19 cellular contexts compared by ENCODE assay signal in genomic region chr1:87786218-87786617, GRCh38.
DNase-seq lines count a peak whose midpoint lies in the region; ATAC-seq, FAIRE-seq and TF ChIP-seq lines count a peak whose summit lies in the region.
"Had no signal": no experiment of that assay in that cellular context is flagged by ENCODE, and none has a peak within 500 bp of the region (broad histone marks: within the 10 kb centered on the region; RNA-seq: fewer than 3 reads in every experiment).

No MANE protein-coding gene starts in this region.

- DNase-seq in HepG2 (ENCODE audit: low spot score) (no peak), right lobe of liver (no peak), hepatocyte (ENCODE audit: low spot score) (no peak), smooth muscle cell (lab: John Stamatoyannopoulos, UW; ENCODE audit: unreplicated experiment) (no peak), A172 (ENCODE audit: low spot score) (no peak), foreskin fibroblast (no peak), HCEC 1CT (no peak)
- DNase-seq: C1 segment of cervical spinal cord; CD4-positive, alpha-beta memory T cell; COR-L47; DMS153; DND-41; H9; HFFc6 had no signal

- H3K9me2 ChIP-seq in hepatocyte (replicated peaks; ENCODE audit: insufficient read depth): no peaks in the 10 kb centered on the region
- H3K9me2 ChIP-seq in neural cell (ENCODE audit: insufficient read depth, low read length): no peaks in the 10 kb centered on the region

- CTCF ChIA-PET in HepG2 (lab: Yijun Ruan, JAX; ENCODE audit: low intra/inter-chr PET ratio, low total read pairs): no interaction called here

- H3K4me1 ChIP-seq in HepG2 (ENCODE audit: insufficient read depth, low read length) (peaks cover 42% of the 10 kb centered on the region), right lobe of liver (no peaks in the 10 kb centered on the region), hepatocyte (ENCODE audit: insufficient read depth) (peaks cover 36% of the 10 kb centered on the region), smooth muscle cell (ENCODE audit: low read depth) (no peaks in the 10 kb centered on the region)

- BruUV-seq in HepG2 (replicated peaks; lab: Mats Ljungman, UMichigan): no TSS peak

- H4K20me1 ChIP-seq in HepG2 (ENCODE audit: insufficient read depth, low read length) (no peaks in the 10 kb centered on the region), hepatocyte (ENCODE audit: insufficient read depth, poor library complexity, severe bottlenecking) (no peaks in the 10 kb centered on the region), neural cell (ENCODE audit: insufficient read depth) (no peaks in the 10 kb centered on the region), smooth muscle cell (ENCODE audit: low read depth) (no peaks in the 10 kb centered on the region)

- H3K27ac ChIP-seq in HepG2 (ENCODE audit: extremely low read length, insufficient read depth, low read length): peak overlapping the region; percentile 48
- no peak overlapping the region for H3K27ac ChIP-seq in right lobe of liver
- H3K27ac ChIP-seq in hepatocyte: peak overlapping the region; percentile 87
- H3K27ac ChIP-seq in neural cell (ENCODE audit: low read length): peak overlapping the region; percentile 33
- no peak overlapping the region for H3K27ac ChIP-seq in smooth muscle cell (ENCODE audit: low read depth)
- H3K27ac ChIP-seq: 22Rv1 had no signal

- H3K4me2 ChIP-seq in HepG2 (ENCODE audit: low read depth, low read length) (peak overlapping the region; percentile 49; the same call in 1 of the 2 replicates), hepatocyte (peak overlapping the region; percentile 50), neural cell (ENCODE audit: low read length) (no peak overlapping the region), smooth muscle cell (no peak overlapping the region)
- H3K4me2 ChIP-seq: GM23338 had no signal

- intact Hi-C loops in HepG2 (cut with micrococcal nuclease; ENCODE audit: unreplicated experiment): loop anchor here (2.0 to 5.0 kb wide), 2 partner anchors 167 to 454 kb away; no protein-coding TSS in a partner anchor
- intact Hi-C loops in right lobe of liver (cut with DNase I): no loop called here

- H3F3A ChIP-seq in neural cell (ENCODE audit: insufficient read depth, low read length, poor library complexity, severe bottlenecking) (peaks cover 3% of the 10 kb centered on the region), smooth muscle cell (ENCODE audit: low read depth) (peaks cover 9% of the 10 kb centered on the region)

- H3K27me3 ChIP-seq in HepG2 (ENCODE audit: control insufficient read depth in 1 of 2, insufficient read depth in 2 of 2, low read length in 2 of 2) (no peaks in the 10 kb centered on the region), right lobe of liver (no peaks in the 10 kb centered on the region), hepatocyte (no peaks in the 10 kb centered on the region), neural cell (ENCODE audit: insufficient read depth, low read depth, low read length) (no peaks in the 10 kb centered on the region), smooth muscle cell (ENCODE audit: low read depth) (no peaks in the 10 kb centered on the region)

- in situ Hi-C loops in HepG2 (cut with HindIII; ENCODE audit: extremely low pct_ligation_motif_present, low pct_unique_long_range_greater_than_20kb): no loop called here

- TF ChIP-seq POLR2A in HepG2 (IDR thresholded peaks at IDR 0.05; ENCODE audit: insufficient read depth in 1 of 2, low read depth in 2 of 2, low read length in 2 of 2): no peak
- no peak for TF ChIP-seq POLR2A in right lobe of liver (IDR thresholded peaks at IDR 0.05)

- no peak overlapping the region for H2AFZ ChIP-seq in HepG2 (ENCODE audit: low read length)
- no peak overlapping the region for H2AFZ ChIP-seq in hepatocyte
- no peak overlapping the region for H2AFZ ChIP-seq in neural cell (ENCODE audit: low read depth, low read length)
- H2AFZ ChIP-seq in smooth muscle cell (ENCODE audit: low read depth): peak overlapping the region; percentile 44

- H3K4me3 ChIP-seq in HepG2 (replicated peaks in 1 of 3; ENCODE audit: insufficient read depth in 1 of 3, low read depth in 2 of 3, low read length in 3 of 3) (peak overlapping the region in 1 of 3 experiments; percentile 0; a peak in 1 of 6 replicates), right lobe of liver (no peak overlapping the region), hepatocyte (no peak overlapping the region), neural cell (ENCODE audit: low read length) (no peak overlapping the region), smooth muscle cell (no peak overlapping the region), foreskin fibroblast (ENCODE audit: low read depth in 1 of 2, low read length in 2 of 2) (no peak overlapping the region)
- H3K4me3 ChIP-seq: GM23338 had no signal

- POLR2A ChIA-PET in HepG2 (lab: Yijun Ruan, JAX): interaction anchor here (2.4 kb wide), 1 partner anchor 10 kb away, joined by 11 read pairs; no protein-coding TSS in a partner anchor

- H3K9me3 ChIP-seq in HepG2 (ENCODE audit: low read length) (no peaks in the 10 kb centered on the region), right lobe of liver (no peaks in the 10 kb centered on the region), hepatocyte (ENCODE audit: low read depth) (no peaks in the 10 kb centered on the region), neural cell (ENCODE audit: low read length) (no peaks in the 10 kb centered on the region), smooth muscle cell (replicated peaks; ENCODE audit: low read depth) (no peaks in the 10 kb centered on the region)

- TF ChIP-seq EP300 in HepG2 (IDR thresholded peaks at IDR 0.05; ENCODE audit: low read depth in 2 of 2, low read length in 2 of 2) (no peak), HepG2 (CRISPR knock-in tag; IDR thresholded peaks at IDR 0.05; ENCODE audit: borderline replicate concordance) (no peak), neural cell (conservative IDR thresholded peaks at IDR 0.05; ENCODE audit: poor library complexity, severe bottlenecking) (no peak)

- TF ChIP-seq CTCF in HepG2 (CRISPR knock-in tag; IDR thresholded peaks at IDR 0.05) (no peak), right lobe of liver (IDR thresholded peaks at IDR 0.05) (no peak), hepatocyte (IDR thresholded peaks at IDR 0.05; ENCODE audit: poor library complexity) (no peak), neural cell (IDR thresholded peaks at IDR 0.05; ENCODE audit: poor library complexity, severe bottlenecking) (no peak), smooth muscle cell (IDR thresholded peaks at IDR 0.05; ENCODE audit: borderline replicate concordance, insufficient read depth, poor library complexity, severe bottlenecking) (no peak), foreskin fibroblast (IDR thresholded peaks at IDR 0.05; ENCODE audit: low read depth, low read length) (no peak)

- TF ChIP-seq RAD21 in HepG2 (CRISPR knock-in tag; IDR thresholded peaks at IDR 0.05) (no peak), neural cell (conservative IDR thresholded peaks at IDR 0.05) (no peak)

- no peak overlapping the region for H3K9ac ChIP-seq in HepG2 (ENCODE audit: insufficient read depth, low read depth, low read length)
- H3K9ac ChIP-seq in neural cell (ENCODE audit: low read length): no peak overlapping the region
- H3K9ac ChIP-seq in smooth muscle cell (ENCODE audit: low read depth): no peak overlapping the region

- FAIRE-seq in HepG2 (lab: Jason Lieb, UNC): no peak
- FAIRE-seq: G401.6, GM12892 had no signal

- ATAC-seq in HepG2: no peak
- ATAC-seq in right lobe of liver: no peak
- ATAC-seq: GM23338 had no signal

- WGBS in HepG2 (ENCODE audit: low lambda C conversion rate): 83% methylated on average over 1 of the region's 1 CpG
- WGBS in right lobe of liver (ENCODE audit: insufficient coverage, low coverage, low lambda C conversion rate, missing lambda C conversion rate): 57% methylated on average over 1 of the region's 1 CpG
- 56% methylated on average over 1 of the region's 1 CpG for WGBS in hepatocyte (ENCODE audit: low lambda C conversion rate, missing lambda C conversion rate)
- 89% methylated on average over 1 of the region's 1 CpG for WGBS in smooth muscle cell (ENCODE audit: low lambda C conversion rate)

- H3K79me2 ChIP-seq in HepG2 (ENCODE audit: insufficient read depth, low read length): no peaks in the 10 kb centered on the region
- no peaks in the 10 kb centered on the region for H3K79me2 ChIP-seq in hepatocyte
- no peaks in the 10 kb centered on the region for H3K79me2 ChIP-seq in neural cell (replicated peaks; ENCODE audit: insufficient read depth, low read length)
- H3K79me2 ChIP-seq in smooth muscle cell (ENCODE audit: low read depth): no peaks in the 10 kb centered on the region

- H3K36me3 ChIP-seq in HepG2 (replicated peaks in 1 of 2; ENCODE audit: control insufficient read depth in 1 of 2, insufficient read depth in 2 of 2, low read length in 2 of 2) (no peaks in the 10 kb centered on the region), right lobe of liver (no peaks in the 10 kb centered on the region), hepatocyte (replicated peaks; ENCODE audit: insufficient read depth, low read depth) (no peaks in the 10 kb centered on the region), neural cell (ENCODE audit: insufficient read depth, low read length) (no peaks in the 10 kb centered on the region), smooth muscle cell (ENCODE audit: low read depth) (no peaks in the 10 kb centered on the region)

TF ChIP-seq in HepG2, 621 proteins besides CTCF, POLR2A, EP300 and RAD21 (continues in another document):
- no peak for TF ChIP-seq CBFB (CRISPR knock-in tag; IDR thresholded peaks at IDR 0.05)
- no peak for TF ChIP-seq CENPX (CRISPR knock-in tag; IDR thresholded peaks at IDR 0.05)
- no peak for TF ChIP-seq RAD51 (IDR thresholded peaks at IDR 0.05; ENCODE audit: borderline replicate concordance)
- no peak for TF ChIP-seq CAMTA2 (CRISPR knock-in tag; IDR thresholded peaks at IDR 0.05; ENCODE audit: borderline replicate concordance)
- no peak for TF ChIP-seq NR2F1 (CRISPR knock-in tag; IDR thresholded peaks at IDR 0.05)
- TF ChIP-seq ZNF235 (CRISPR knock-in tag; IDR thresholded peaks at IDR 0.05; ENCODE audit: borderline replicate concordance): no peak
- no peak for TF ChIP-seq ZNF674 (CRISPR knock-in tag; IDR thresholded peaks at IDR 0.05; ENCODE audit: low read depth)
- TF ChIP-seq MXI1 (IDR thresholded peaks at IDR 0.05; ENCODE audit: borderline replicate concordance, low read depth, low read length): no peak

TF ChIP-seq in neural cell, 6 proteins besides CTCF, POLR2A, EP300 and RAD21 (continues in another document):
- no peak for TF ChIP-seq EZH2 (IDR thresholded peaks at IDR 0.05; ENCODE audit: borderline replicate concordance, insufficient read depth, low read length, poor library complexity, severe bottlenecking)
- no peak for TF ChIP-seq POLR2AphosphoS5 (IDR thresholded peaks at IDR 0.05)

Comparison
In these comparisons a context has a peak if more than half of its experiments do, and no peak if none do; other contexts are left out.
1. H3K27ac ChIP-seq: peak in HepG2 (single experiment), hepatocyte (single experiment) and neural cell (single experiment); none in right lobe of liver (0 of 3) and smooth muscle cell (single experiment).
2. H3K4me2 ChIP-seq: peak in HepG2 (single experiment) and hepatocyte (single experiment); none in neural cell (single experiment) and smooth muscle cell (single experiment).